23 cellular contexts compared by ENCODE assay signal in the genomic region with DNA sequence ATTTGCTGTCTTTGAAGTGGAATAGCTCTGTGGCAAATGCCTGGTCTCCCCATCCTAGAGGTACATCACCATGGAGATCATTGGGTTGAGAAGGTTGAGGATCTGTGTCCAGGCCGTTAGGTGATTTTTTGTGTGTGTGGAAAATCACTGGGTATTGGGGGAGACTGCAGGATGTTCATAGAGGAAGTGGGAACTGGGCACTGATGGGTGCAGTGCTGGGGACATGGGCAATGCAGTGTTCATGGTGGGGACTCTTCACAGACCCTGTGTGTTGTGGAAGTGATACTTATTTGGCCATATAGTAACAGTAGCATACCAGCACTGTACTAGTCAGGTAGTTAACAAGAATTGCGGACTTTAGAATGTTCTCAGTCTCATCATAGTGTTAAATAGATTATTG.
"Had no signal": no experiment of that assay in that cellular context is flagged by ENCODE, and none has a peak within 500 bp of the region (broad histone marks: within the 10 kb centered on the region; RNA-seq: fewer than 3 reads in every experiment).

No MANE protein-coding gene starts in this region.

- H3K9me3 ChIP-seq: neutrophil, psoas muscle, sigmoid colon, suprapubic skin, thyroid gland, upper lobe of left lung, vagina had no signal

- H3K27me3 Mint-ChIP-seq: naive thymus-derived CD8-positive, alpha-beta T cell had no signal

- H3K4me3 Mint-ChIP-seq: endodermal cell; naive thymus-derived CD8-positive, alpha-beta T cell had no signal

- H3K9me3 Mint-ChIP-seq: endodermal cell had no signal

- H3K27ac Mint-ChIP-seq: endodermal cell had no signal

- H3K4me3 ChIP-seq: coronary artery, lung, psoas muscle, sigmoid colon, skin epidermis, suprapubic skin, thyroid gland, upper lobe of left lung, vagina had no signal

- ATAC-seq: foreskin keratinocyte; left colon; left ventricle myocardium superior; naive thymus-derived CD8-positive, alpha-beta T cell; psoas muscle; stimulated activated naive CD8-positive, alpha-beta T cell treated with anti-CD3 and anti-CD28 coated beads, Interleukin-15, Interleukin-2, amounts not matched to agents 100 U/mL and 50 U/mL, for 24 hours had no signal

- DNase-seq: effector CD4-positive, alpha-beta T cell; endodermal cell; erythroblast; foreskin keratinocyte; head of caudate nucleus; hippocampal formation; left colon; left ventricle myocardium superior; naive thymus-derived CD8-positive, alpha-beta T cell; psoas muscle; retina; sigmoid colon; stimulated activated CD4-positive, alpha-beta T cell treated with anti-CD3 and anti-CD28 coated beads, Interleukin-2, amount 100 ng/mL, for 24 hours; stimulated activated CD4-positive, alpha-beta T cell treated with anti-CD3 and anti-CD28 coated beads, Interleukin-4, amount 100 ng/mL, for 4 hours; stimulated activated naive CD8-positive, alpha-beta T cell treated with anti-CD3 and anti-CD28 coated beads, Interleukin-15, Interleukin-2, amounts not matched to agents 100 U/mL and 50 U/mL, for 24 hours; thyroid gland; upper lobe of left lung had no signal

- H3K27me3 ChIP-seq: foreskin keratinocyte, neutrophil, sigmoid colon, suprapubic skin, thyroid gland, upper lobe of left lung, vagina had no signal

- H3K27ac ChIP-seq: coronary artery, foreskin keratinocyte, neutrophil, psoas muscle, sigmoid colon, skin epidermis, suprapubic skin, thyroid gland, upper lobe of left lung, vagina had no signal

- H3K4me1 ChIP-seq: foreskin keratinocyte had no signal

- H3K36me3 ChIP-seq: neutrophil, sigmoid colon, thyroid gland, vagina had no signal
